8 cellular contexts compared by ENCODE assay signal in genomic region chr4:1581164-1581894, GRCh38.
DNase-seq lines count a peak whose midpoint lies in the region; ATAC-seq lines count a peak whose summit lies in the region.
"Not testable (repeated sequence)": the region's sequence is repeated elsewhere in the genome, so short reads cannot be mapped to it uniquely, and the experiment has no call there.

No MANE protein-coding gene starts in this region.

- DNase-seq in A172 (ENCODE audit: low spot score), result peak; percentile 74
- peak; percentile 98 for DNase-seq in OCI-M1 (lab: John Stamatoyannopoulos, UW)
- peak; percentile 41 to 71 (median 71) for DNase-seq in activated CD8-positive, alpha-beta memory T cell treated with anti-CD3 and anti-CD28 coated beads for 48 hours (ENCODE audit: low read depth in 2 of 3, low spot score in 2 of 3)
- DNase-seq in kidney tubule cell (ENCODE audit: low spot score), result peak; percentile 75
- peak; percentile 80 for DNase-seq in stimulated activated CD4-positive, alpha-beta T cell treated with anti-CD3 and anti-CD28 coated beads, Interleukin-15, amount 100 ng/mL, for 48 hours (ENCODE audit: low read depth in 2 of 2)

- not testable (repeated sequence) for H3K9me3 Mint-ChIP-seq in dendritic cell treated with granulocyte-macrophage colony-stimulating factor and Interleukin-4, amounts not matched to agents 40 ng/mL and 50 ng/mL, for 4 days

- not testable (repeated sequence) for H3K36me3 Mint-ChIP-seq in dendritic cell treated with granulocyte-macrophage colony-stimulating factor and Interleukin-4, amounts not matched to agents 40 ng/mL and 50 ng/mL, for 4 days (ENCODE audit: low read depth)

- peak overlapping the region; percentile 78 for H3K27ac Mint-ChIP-seq in dendritic cell treated with granulocyte-macrophage colony-stimulating factor and Interleukin-4, amounts not matched to agents 40 ng/mL and 50 ng/mL, for 4 days

- ATAC-seq in GM18868 (IDR thresholded peaks at IDR 0.05; ENCODE audit: unreplicated experiment), result peak; percentile 71
- ATAC-seq in HG03175 (IDR thresholded peaks at IDR 0.05; ENCODE audit: unreplicated experiment), result peak; percentile 59

- intact Hi-C loops in dendritic cell treated with granulocyte-macrophage colony-stimulating factor and Interleukin-4, amounts not matched to agents 40 ng/mL and 50 ng/mL, for 4 days (cut with micrococcal nuclease), result loop anchor here (2.0 to 10.0 kb wide), 2 partner anchors 103 to 133 kb away; partner anchors contain the start of genes FAM53A and SLBP

- not testable (repeated sequence) for H3K4me1 Mint-ChIP-seq in dendritic cell treated with granulocyte-macrophage colony-stimulating factor and Interleukin-4, amounts not matched to agents 40 ng/mL and 50 ng/mL, for 4 days (ENCODE audit: low read depth)

- not testable (repeated sequence) for H3K27me3 Mint-ChIP-seq in dendritic cell treated with granulocyte-macrophage colony-stimulating factor and Interleukin-4, amounts not matched to agents 40 ng/mL and 50 ng/mL, for 4 days

- H3K4me3 Mint-ChIP-seq in dendritic cell treated with granulocyte-macrophage colony-stimulating factor and Interleukin-4, amounts not matched to agents 40 ng/mL and 50 ng/mL, for 4 days, result peak overlapping the region; percentile 44

Comparison
In these comparisons a context has a peak if more than half of its experiments do, and no peak if none do; other contexts are left out.
1. Peak in every context shown above with its lines: DNase-seq and ATAC-seq.